8 cellular contexts compared by ENCODE assay signal in the genomic region with DNA sequence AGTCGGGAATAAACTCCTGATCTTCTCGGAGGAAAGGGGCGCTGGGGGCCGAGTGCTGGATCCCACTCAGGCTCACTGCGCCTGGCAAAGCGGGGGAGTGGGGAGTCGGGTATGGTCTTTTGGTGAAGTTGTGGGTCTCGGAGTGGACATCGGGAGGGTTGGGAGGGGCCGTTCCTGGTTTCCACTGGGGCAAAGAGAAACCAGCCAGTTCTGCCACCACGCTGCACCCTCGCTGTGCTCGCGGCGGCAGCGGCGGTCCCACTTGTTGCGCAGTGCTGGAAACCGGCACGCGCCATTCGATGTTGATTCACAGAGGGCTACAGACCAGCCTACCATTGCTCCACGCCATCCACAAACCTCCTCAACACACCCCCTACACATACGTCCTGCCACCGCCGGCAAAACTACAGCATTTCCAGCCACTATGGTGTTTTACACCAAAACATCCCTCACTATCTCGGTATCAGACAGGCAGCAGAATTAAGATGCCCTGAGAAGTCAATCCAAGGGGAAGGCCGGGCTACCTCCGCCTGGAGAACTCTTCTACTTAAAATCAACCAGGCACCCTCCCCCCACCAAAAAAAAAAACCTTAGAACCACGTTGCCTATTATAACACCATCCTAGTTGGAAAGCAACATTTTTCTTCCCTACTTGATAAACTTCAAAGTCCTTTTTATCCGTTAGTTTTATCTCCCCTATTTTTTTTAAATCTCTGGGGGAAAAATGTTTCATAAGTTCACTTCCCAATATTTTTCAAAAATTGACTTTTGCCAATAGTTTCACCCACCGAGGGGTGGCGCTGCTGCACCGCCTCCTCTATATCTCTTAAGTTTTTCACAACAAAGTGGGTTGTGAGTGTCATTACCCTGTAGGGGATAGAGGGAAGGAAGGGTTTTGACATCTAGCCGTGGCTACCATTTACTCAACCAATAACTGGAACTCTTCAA. TPM values are rescaled to one million over a fixed set of nuclear protein-coding genes. Genes with fewer than 3 reads are reported as not detected.
DNase-seq lines count a peak whose midpoint lies in the region; ATAC-seq lines count a peak whose summit lies in the region.

No MANE protein-coding gene starts in this region.

- peaks cover 44% of the 10 kb centered on the region for H3K4me1 Mint-ChIP-seq in activated CD8-positive, alpha-beta T cell treated with anti-CD3 and anti-CD28 coated beads, Interleukin-2, amount 10 ng/mL, durations not matched to agents 7 days and 5 days (ENCODE audit: low read depth)
- H3K4me1 Mint-ChIP-seq in effector memory CD8-positive, alpha-beta T cell (ENCODE audit: low read depth in 2 of 2): peaks cover 48 to 67% of the 10 kb centered on the region in 2 donors

- POLR2A ChIA-PET in activated CD8-positive, alpha-beta T cell treated with anti-CD3 and anti-CD28 coated beads, Interleukin-2, amount 10 ng/mL, durations not matched to agents 7 days and 5 days (lab: Charles Lee): interaction anchor here (0.6 to 4.0 kb wide), 11 partner anchors 9 to 1300 kb away, joined by 3 to 40 read pairs (median 6); a partner anchor contains a TSS

- DNase-seq in H4 (ENCODE audit: low spot score) (peak; percentile 82), NCI-H69 (lab: John Stamatoyannopoulos, UW) (peak; percentile 61)
- DNase-seq in activated CD8-positive, alpha-beta T cell treated with anti-CD3 and anti-CD28 coated beads, Interleukin-2, amount 10 ng/mL, durations not matched to agents 7 days and 5 days: peak; percentile 85
- DNase-seq in effector memory CD8-positive, alpha-beta T cell: peak; percentile 64 to 67 (median 65)
- DNase-seq in stimulated activated CD8-positive, alpha-beta memory T cell treated with anti-CD3 and anti-CD28 coated beads, Interleukin-15, amount 100 ng/mL, for 1 hour (ENCODE audit: low read depth): peak; percentile 48

- peak overlapping the region; percentile 27 for H2AFZ ChIP-seq in ACC112 (ENCODE audit: low read length, unreplicated experiment)

- H3K4me3 Mint-ChIP-seq in activated CD8-positive, alpha-beta T cell treated with anti-CD3 and anti-CD28 coated beads, Interleukin-2, amount 10 ng/mL, durations not matched to agents 7 days and 5 days: peak overlapping the region; percentile 100
- peak overlapping the region; percentile 97 to 99 for H3K4me3 Mint-ChIP-seq in effector memory CD8-positive, alpha-beta T cell

- H3K36me3 Mint-ChIP-seq in activated CD8-positive, alpha-beta T cell treated with anti-CD3 and anti-CD28 coated beads, Interleukin-2, amount 10 ng/mL, durations not matched to agents 7 days and 5 days (ENCODE audit: low read depth): peaks cover 30% of the 10 kb centered on the region
- H3K36me3 Mint-ChIP-seq in effector memory CD8-positive, alpha-beta T cell (ENCODE audit: insufficient read depth): peaks cover 81% of the 10 kb centered on the region

- no peaks in the 10 kb centered on the region for H3K9me3 Mint-ChIP-seq in activated CD8-positive, alpha-beta T cell treated with anti-CD3 and anti-CD28 coated beads, Interleukin-2, amount 10 ng/mL, durations not matched to agents 7 days and 5 days (ENCODE audit: insufficient read depth)
- no peaks in the 10 kb centered on the region for H3K9me3 Mint-ChIP-seq in effector memory CD8-positive, alpha-beta T cell

- peak overlapping the region; percentile 100 for H3K27ac Mint-ChIP-seq in activated CD8-positive, alpha-beta T cell treated with anti-CD3 and anti-CD28 coated beads, Interleukin-2, amount 10 ng/mL, durations not matched to agents 7 days and 5 days
- peak overlapping the region; percentile 98 to 99 for H3K27ac Mint-ChIP-seq in effector memory CD8-positive, alpha-beta T cell

- CTCF ChIA-PET in activated CD8-positive, alpha-beta T cell treated with anti-CD3 and anti-CD28 coated beads, Interleukin-2, amount 10 ng/mL, durations not matched to agents 7 days and 5 days (lab: Charles Lee): interaction anchor here (0.7 to 7.9 kb wide), 104 partner anchors 8 to 1408 kb away, joined by 3 to 552 read pairs (median 7); a partner anchor contains a TSS

- H3K4me3 ChIP-seq in ACC112 (ENCODE audit: low read depth, low read length) (peak overlapping the region; percentile 96), mesodermal cell (ENCODE audit: extremely low read depth, insufficient read depth, low read length, poor library complexity, severe bottlenecking) (peak overlapping the region; percentile 39)

- H3K27me3 Mint-ChIP-seq in activated CD8-positive, alpha-beta T cell treated with anti-CD3 and anti-CD28 coated beads, Interleukin-2, amount 10 ng/mL, durations not matched to agents 7 days and 5 days (ENCODE audit: low read depth): no peaks in the 10 kb centered on the region
- H3K27me3 Mint-ChIP-seq in effector memory CD8-positive, alpha-beta T cell: no peaks in the 10 kb centered on the region

- H3K9me3 ChIP-seq in mesodermal cell (ENCODE audit: control insufficient read depth, low read length): no peaks in the 10 kb centered on the region

- ATAC-seq in activated CD8-positive, alpha-beta T cell treated with anti-CD3 and anti-CD28 coated beads, Interleukin-2, amount 10 ng/mL, durations not matched to agents 7 days and 5 days: peak; percentile 28
- peak; percentile 33 for ATAC-seq in effector memory CD8-positive, alpha-beta T cell (replicated peaks)
- no peak for ATAC-seq in HG03520 (IDR thresholded peaks at IDR 0.05; ENCODE audit: unreplicated experiment)

- H3K4me1 ChIP-seq in ACC112 (ENCODE audit: control insufficient read depth, insufficient read depth, low read length, unreplicated experiment) (peaks cover 17% of the 10 kb centered on the region), mesodermal cell (ENCODE audit: control insufficient read depth, insufficient read depth, low read length, poor library complexity, severe bottlenecking) (peaks cover 25% of the 10 kb centered on the region)

- H3K27me3 ChIP-seq in ACC112 (ENCODE audit: insufficient read depth, low read length): no peaks in the 10 kb centered on the region

- H3K27ac ChIP-seq in ACC112 (ENCODE audit: low read depth, low read length) (peak overlapping the region; percentile 97), mesodermal cell (ENCODE audit: low read depth, low read length, severe bottlenecking) (no peak overlapping the region)

- H3K36me3 ChIP-seq in ACC112 (ENCODE audit: insufficient read depth, low read length) (no peaks in the 10 kb centered on the region), mesodermal cell (ENCODE audit: control insufficient read depth, insufficient read depth, low read length) (no peaks in the 10 kb centered on the region)

- H3K79me2 ChIP-seq in ACC112 (ENCODE audit: control insufficient read depth, insufficient read depth, low read length, unreplicated experiment): peaks cover 71% of the 10 kb centered on the region

- 1 to 2% methylated on average over 28 to 31 of the region's 35 CpGs for WGBS in mesodermal cell (ENCODE audit: insufficient coverage in 2 of 2), 2 experiments

RNA-seq across cellular contexts. Expression of a gene that starts 3.6 kb away (rescaled TPM):
- 5.8 and 9.0 TPM in 2 replicates for total RNA-seq in H4 (2014; rRNA removed; shearing (Covaris generic))
- total RNA-seq in activated CD8-positive, alpha-beta T cell treated with anti-CD3 and anti-CD28 coated beads, Interleukin-2, amount 10 ng/mL, durations not matched to agents 7 days and 5 days: 10 to 100 TPM; 11.8 to 12.6 TPM
- 25.4 TPM for polyA plus RNA-seq in mesodermal cell (2013, experiment 1 of 2)
- 18.0 TPM for polyA plus RNA-seq in mesodermal cell (2013, experiment 2 of 2)

RNA-seq across cellular contexts. Expression of a gene that starts 39.3 kb away (rescaled TPM):
- not detected in 2 replicates for total RNA-seq in H4 (2014; rRNA removed; shearing (Covaris generic))
- not detected for total RNA-seq in activated CD8-positive, alpha-beta T cell treated with anti-CD3 and anti-CD28 coated beads, Interleukin-2, amount 10 ng/mL, durations not matched to agents 7 days and 5 days
- not detected for polyA plus RNA-seq in mesodermal cell (2013, experiment 1 of 2)
- not detected for polyA plus RNA-seq in mesodermal cell (2013, experiment 2 of 2)
